ENCODE assay signal across 2 cellular contexts in the genomic region with DNA sequence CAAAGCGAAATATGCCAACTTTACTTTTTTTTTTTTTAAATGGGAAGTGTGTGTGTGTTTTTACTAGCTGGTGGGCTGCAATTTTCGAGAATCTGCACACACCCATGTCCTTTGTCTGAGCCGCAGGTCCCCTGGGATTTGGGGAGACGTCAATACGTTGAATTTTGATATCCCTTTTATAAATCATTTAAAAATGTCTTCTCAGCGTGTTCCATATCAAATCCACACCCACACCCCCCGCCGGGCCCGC.
TF ChIP-seq lines count a peak whose summit lies in the region.

No MANE protein-coding gene starts in this region.

TF ChIP-seq in A549, 52 proteins besides CTCF, POLR2A, EP300 and RAD21 (continued from another document):
- no peak for TF ChIP-seq RFX5 (IDR thresholded peaks at IDR 0.05)
- TF ChIP-seq, protein P1, sequence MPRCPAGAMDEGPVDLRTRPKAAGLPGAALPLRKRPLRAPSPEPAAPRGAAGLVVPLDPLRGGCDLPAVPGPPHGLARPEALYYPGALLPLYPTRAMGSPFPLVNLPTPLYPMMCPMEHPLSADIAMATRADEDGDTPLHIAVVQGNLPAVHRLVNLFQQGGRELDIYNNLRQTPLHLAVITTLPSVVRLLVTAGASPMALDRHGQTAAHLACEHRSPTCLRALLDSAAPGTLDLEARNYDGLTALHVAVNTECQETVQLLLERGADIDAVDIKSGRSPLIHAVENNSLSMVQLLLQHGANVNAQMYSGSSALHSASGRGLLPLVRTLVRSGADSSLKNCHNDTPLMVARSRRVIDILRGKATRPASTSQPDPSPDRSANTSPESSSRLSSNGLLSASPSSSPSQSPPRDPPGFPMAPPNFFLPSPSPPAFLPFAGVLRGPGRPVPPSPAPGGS (IDR thresholded peaks at IDR 0.05), result no peak
- TF ChIP-seq MYC (IDR thresholded peaks at IDR 0.05; ENCODE audit: borderline replicate concordance, low read length), result no peak
- peak; percentile 73; the same call in 1 of the 2 replicates for TF ChIP-seq FOSB (CRISPR knock-in tag; IDR thresholded peaks at IDR 0.05)
- TF ChIP-seq EHMT2 (IDR thresholded peaks at IDR 0.05; ENCODE audit: low read depth), result no peak
- no peak for TF ChIP-seq NR3C1 (IDR thresholded peaks at IDR 0.05)
- TF ChIP-seq, protein P2, sequence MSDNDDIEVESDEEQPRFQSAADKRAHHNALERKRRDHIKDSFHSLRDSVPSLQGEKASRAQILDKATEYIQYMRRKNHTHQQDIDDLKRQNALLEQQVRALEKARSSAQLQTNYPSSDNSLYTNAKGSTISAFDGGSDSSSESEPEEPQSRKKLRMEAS (IDR thresholded peaks at IDR 0.05), result no peak
- TF ChIP-seq SMC3 (IDR thresholded peaks at IDR 0.05), result no peak
- TF ChIP-seq MAFK (IDR thresholded peaks at IDR 0.05; ENCODE audit: partially characterized antibody), result peak; percentile 64
- no peak for TF ChIP-seq ZC3H11A (IDR thresholded peaks at IDR 0.05)
- TF ChIP-seq NFE2L2 (conservative IDR thresholded peaks at IDR 0.05; ENCODE audit: low read length), result no peak
- TF ChIP-seq, protein P3, sequence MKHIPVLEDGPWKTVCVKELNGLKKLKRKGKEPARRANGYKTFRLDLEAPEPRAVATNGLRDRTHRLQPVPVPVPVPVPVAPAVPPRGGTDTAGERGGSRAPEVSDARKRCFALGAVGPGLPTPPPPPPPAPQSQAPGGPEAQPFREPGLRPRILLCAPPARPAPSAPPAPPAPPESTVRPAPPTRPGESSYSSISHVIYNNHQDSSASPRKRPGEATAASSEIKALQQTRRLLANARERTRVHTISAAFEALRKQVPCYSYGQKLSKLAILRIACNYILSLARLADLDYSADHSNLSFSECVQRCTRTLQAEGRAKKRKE (CRISPR knock-in tag; IDR thresholded peaks at IDR 0.05; ENCODE audit: low read depth), result no peak
- TF ChIP-seq MAZ (IDR thresholded peaks at IDR 0.05; ENCODE audit: borderline replicate concordance, low read depth, low read length), result no peak
- TF ChIP-seq FOXS1 (CRISPR knock-in tag; IDR thresholded peaks at IDR 0.05), result peak; percentile 40; the same call in 1 of the 2 replicates
- 0 out of 2 replicates have a peak, but pooled peaks have one; percentile 48 for TF ChIP-seq HOXA7 (CRISPR knock-in tag; IDR thresholded peaks at IDR 0.05)
- TF ChIP-seq, protein P4, sequence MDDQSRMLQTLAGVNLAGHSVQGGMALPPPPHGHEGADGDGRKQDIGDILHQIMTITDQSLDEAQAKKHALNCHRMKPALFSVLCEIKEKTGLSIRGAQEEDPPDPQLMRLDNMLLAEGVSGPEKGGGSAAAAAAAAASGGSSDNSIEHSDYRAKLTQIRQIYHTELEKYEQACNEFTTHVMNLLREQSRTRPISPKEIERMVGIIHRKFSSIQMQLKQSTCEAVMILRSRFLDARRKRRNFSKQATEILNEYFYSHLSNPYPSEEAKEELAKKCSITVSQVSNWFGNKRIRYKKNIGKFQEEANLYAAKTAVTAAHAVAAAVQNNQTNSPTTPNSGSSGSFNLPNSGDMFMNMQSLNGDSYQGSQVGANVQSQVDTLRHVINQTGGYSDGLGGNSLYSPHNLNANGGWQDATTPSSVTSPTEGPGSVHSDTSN (IDR thresholded peaks at IDR 0.05), result no peak
- TF ChIP-seq SREBF2 (IDR thresholded peaks at IDR 0.05), result no peak
- TF ChIP-seq, protein P5, sequence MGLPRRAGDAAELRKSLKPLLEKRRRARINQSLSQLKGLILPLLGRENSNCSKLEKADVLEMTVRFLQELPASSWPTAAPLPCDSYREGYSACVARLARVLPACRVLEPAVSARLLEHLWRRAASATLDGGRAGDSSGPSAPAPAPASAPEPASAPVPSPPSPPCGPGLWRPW (IDR thresholded peaks at IDR 0.05), result no peak
- TF ChIP-seq HOXB5 (CRISPR knock-in tag; IDR thresholded peaks at IDR 0.05), result no peak
- no peak for TF ChIP-seq HEYL (CRISPR knock-in tag; IDR thresholded peaks at IDR 0.05)
- TF ChIP-seq CBX8 (IDR thresholded peaks at IDR 0.05), result no peak
- no peak for TF ChIP-seq PHF8 (IDR thresholded peaks at IDR 0.05; ENCODE audit: borderline replicate concordance, low read depth)

TF ChIP-seq in HCT116, 20 proteins besides CTCF, POLR2A, EP300 and RAD21 (continued from another document):
- TF ChIP-seq, protein P6, sequence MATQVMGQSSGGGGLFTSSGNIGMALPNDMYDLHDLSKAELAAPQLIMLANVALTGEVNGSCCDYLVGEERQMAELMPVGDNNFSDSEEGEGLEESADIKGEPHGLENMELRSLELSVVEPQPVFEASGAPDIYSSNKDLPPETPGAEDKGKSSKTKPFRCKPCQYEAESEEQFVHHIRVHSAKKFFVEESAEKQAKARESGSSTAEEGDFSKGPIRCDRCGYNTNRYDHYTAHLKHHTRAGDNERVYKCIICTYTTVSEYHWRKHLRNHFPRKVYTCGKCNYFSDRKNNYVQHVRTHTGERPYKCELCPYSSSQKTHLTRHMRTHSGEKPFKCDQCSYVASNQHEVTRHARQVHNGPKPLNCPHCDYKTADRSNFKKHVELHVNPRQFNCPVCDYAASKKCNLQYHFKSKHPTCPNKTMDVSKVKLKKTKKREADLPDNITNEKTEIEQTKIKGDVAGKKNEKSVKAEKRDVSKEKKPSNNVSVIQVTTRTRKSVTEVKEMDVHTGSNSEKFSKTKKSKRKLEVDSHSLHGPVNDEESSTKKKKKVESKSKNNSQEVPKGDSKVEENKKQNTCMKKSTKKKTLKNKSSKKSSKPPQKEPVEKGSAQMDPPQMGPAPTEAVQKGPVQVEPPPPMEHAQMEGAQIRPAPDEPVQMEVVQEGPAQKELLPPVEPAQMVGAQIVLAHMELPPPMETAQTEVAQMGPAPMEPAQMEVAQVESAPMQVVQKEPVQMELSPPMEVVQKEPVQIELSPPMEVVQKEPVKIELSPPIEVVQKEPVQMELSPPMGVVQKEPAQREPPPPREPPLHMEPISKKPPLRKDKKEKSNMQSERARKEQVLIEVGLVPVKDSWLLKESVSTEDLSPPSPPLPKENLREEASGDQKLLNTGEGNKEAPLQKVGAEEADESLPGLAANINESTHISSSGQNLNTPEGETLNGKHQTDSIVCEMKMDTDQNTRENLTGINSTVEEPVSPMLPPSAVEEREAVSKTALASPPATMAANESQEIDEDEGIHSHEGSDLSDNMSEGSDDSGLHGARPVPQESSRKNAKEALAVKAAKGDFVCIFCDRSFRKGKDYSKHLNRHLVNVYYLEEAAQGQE (IDR thresholded peaks at IDR 0.05; ENCODE audit: low read depth), result no peak
- TF ChIP-seq EZH2phosphoT487 (IDR thresholded peaks at IDR 0.05; ENCODE audit: borderline replicate concordance), result no peak
- TF ChIP-seq SRF (IDR thresholded peaks at IDR 0.05; ENCODE audit: low read depth), result no peak
- no peak for TF ChIP-seq EZH2 (IDR thresholded peaks at IDR 0.05)
- no peak for TF ChIP-seq EGR1 (IDR thresholded peaks at IDR 0.05; ENCODE audit: low read depth)
- TF ChIP-seq YY1 (IDR thresholded peaks at IDR 0.05; ENCODE audit: extremely low read depth, insufficient replicate concordance, low read depth, low read length), result no peak
- TF ChIP-seq, protein P7, sequence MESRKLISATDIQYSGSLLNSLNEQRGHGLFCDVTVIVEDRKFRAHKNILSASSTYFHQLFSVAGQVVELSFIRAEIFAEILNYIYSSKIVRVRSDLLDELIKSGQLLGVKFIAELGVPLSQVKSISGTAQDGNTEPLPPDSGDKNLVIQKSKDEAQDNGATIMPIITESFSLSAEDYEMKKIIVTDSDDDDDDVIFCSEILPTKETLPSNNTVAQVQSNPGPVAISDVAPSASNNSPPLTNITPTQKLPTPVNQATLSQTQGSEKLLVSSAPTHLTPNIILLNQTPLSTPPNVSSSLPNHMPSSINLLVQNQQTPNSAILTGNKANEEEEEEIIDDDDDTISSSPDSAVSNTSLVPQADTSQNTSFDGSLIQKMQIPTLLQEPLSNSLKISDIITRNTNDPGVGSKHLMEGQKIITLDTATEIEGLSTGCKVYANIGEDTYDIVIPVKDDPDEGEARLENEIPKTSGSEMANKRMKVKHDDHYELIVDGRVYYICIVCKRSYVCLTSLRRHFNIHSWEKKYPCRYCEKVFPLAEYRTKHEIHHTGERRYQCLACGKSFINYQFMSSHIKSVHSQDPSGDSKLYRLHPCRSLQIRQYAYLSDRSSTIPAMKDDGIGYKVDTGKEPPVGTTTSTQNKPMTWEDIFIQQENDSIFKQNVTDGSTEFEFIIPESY (IDR thresholded peaks at IDR 0.05; ENCODE audit: extremely low read depth, insufficient replicate concordance, low read length), result no peak
